12 cellular contexts compared by ENCODE assay signal in the genomic region with DNA sequence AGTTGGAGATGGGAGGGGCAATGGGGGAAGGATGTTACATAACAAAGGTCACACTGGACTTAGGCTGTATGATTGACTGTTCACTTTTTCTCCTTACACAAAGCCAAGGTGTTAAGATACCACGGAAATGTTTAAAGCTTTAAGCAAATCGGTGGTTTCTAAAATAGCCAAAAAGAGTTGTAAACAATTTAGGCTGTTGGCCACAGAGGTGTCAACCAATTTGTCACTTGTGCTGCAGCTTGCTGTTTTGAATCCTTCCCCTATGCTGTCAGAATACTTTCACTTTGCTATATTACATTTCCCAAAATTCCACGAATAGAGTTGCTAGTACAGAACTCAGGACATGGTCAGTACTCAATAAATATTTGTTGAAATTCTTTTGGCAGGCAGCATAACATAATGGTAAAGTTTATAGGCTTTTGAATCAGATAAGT.
A peak's percentile ranks its signal among the peaks of the same experiment; 100 is the strongest.
DNase-seq lines count a peak whose midpoint lies in the region; ATAC-seq and TF ChIP-seq lines count a peak whose summit lies in the region.
"Had no signal": no experiment of that assay in that cellular context is flagged by ENCODE, and none has a peak within 500 bp of the region (broad histone marks: within the 10 kb centered on the region; RNA-seq: fewer than 3 reads in every experiment).

No MANE protein-coding gene starts in this region.

- no peaks in the 10 kb centered on the region for H4K20me1 ChIP-seq in osteoblast (ENCODE audit: insufficient read depth, low read length)

- peaks cover 7% of the 10 kb centered on the region for H3K36me3 ChIP-seq in osteoblast (ENCODE audit: insufficient read depth, low read length)

- ATAC-seq in GM18517 (IDR thresholded peaks at IDR 0.05; ENCODE audit: unreplicated experiment) = peak; percentile 76
- ATAC-seq in GM21529 (IDR thresholded peaks at IDR 0.05; ENCODE audit: unreplicated experiment) = peak; percentile 61
- ATAC-seq in HG03460 (IDR thresholded peaks at IDR 0.05; ENCODE audit: unreplicated experiment) = peak; percentile 82

- TF ChIP-seq CTCF in osteoblast (IDR thresholded peaks at IDR 0.05; ENCODE audit: extremely low read depth, low read depth, low read length) = no peak

- H2AFZ ChIP-seq in osteoblast (ENCODE audit: low read length) = peak overlapping the region; percentile 16

- H3K79me2 ChIP-seq in osteoblast (ENCODE audit: insufficient read depth, low read length) = no peaks in the 10 kb centered on the region

- H3K27ac ChIP-seq in osteoblast (ENCODE audit: low read depth, low read length) = no peak overlapping the region
- H3K27ac ChIP-seq: vagina had no signal

- peak overlapping the region; percentile 22 for H3K4me3 ChIP-seq in osteoblast (ENCODE audit: insufficient read depth, low read length)
- H3K4me3 ChIP-seq: vagina had no signal

- H3K4me1 ChIP-seq in osteoblast (ENCODE audit: insufficient read depth, low read length) = peaks cover 20% of the 10 kb centered on the region

- no peaks in the 10 kb centered on the region for H3K27me3 ChIP-seq in osteoblast (ENCODE audit: insufficient read depth, low read length)
- H3K27me3 ChIP-seq: vagina had no signal

- DNase-seq in osteoblast (ENCODE audit: insufficient read length, low spot score, missing footprints) (no peak), DMS79 (lab: John Stamatoyannopoulos, UW) (no peak), HPDE6-E6E7 (ENCODE audit: extremely low spot score) (no peak), UCSD-AML1 (lab: John Stamatoyannopoulos, UW; ENCODE audit: unreplicated experiment) (no peak)
- no peak for DNase-seq in stimulated activated CD4-positive, alpha-beta T cell treated with anti-CD3 and anti-CD28 coated beads, Interleukin-4, amount 100 ng/mL, for 4 hours
- DNase-seq: activated CD4-positive, alpha-beta T cell treated with anti-CD3 and anti-CD28 coated beads for 1 hour; COR-L47; NCI-H1930 had no signal

- no peaks in the 10 kb centered on the region for H3K9me3 ChIP-seq in osteoblast (ENCODE audit: low read depth, low read length)
- H3K9me3 ChIP-seq: vagina had no signal

- peak overlapping the region; percentile 65 for H3K4me2 ChIP-seq in osteoblast (ENCODE audit: insufficient read depth, low read length)
